In genomic region chr10:101161494-101162299, GRCh38 we compare ENCODE assay signal across 8 cellular contexts. TPM values are rescaled to one million over a fixed set of nuclear protein-coding genes. Genes with fewer than 3 reads are reported as not detected.
A peak's percentile ranks its signal among the peaks of the same experiment; 100 is the strongest.
DNase-seq lines count a peak whose midpoint lies in the region; ATAC-seq and TF ChIP-seq lines count a peak whose summit lies in the region.

No MANE protein-coding gene starts in this region.

- TF ChIP-seq POLR2A in adrenal gland (IDR thresholded peaks at IDR 0.05) = no peak
- TF ChIP-seq POLR2A in vagina (IDR thresholded peaks at IDR 0.05) = no peak

- peak; percentile 81 for DNase-seq in GM10248 (ENCODE audit: extremely low spot score)
- DNase-seq in NAMALWA (ENCODE audit: low spot score) = peak; percentile 80
- DNase-seq in T follicular helper cell (ENCODE audit: low read depth) = peak; percentile 52
- peak; percentile 60 to 82 (median 73) for DNase-seq in adrenal gland
- peak; percentile 44 for DNase-seq in left ventricle myocardium inferior
- no peak for DNase-seq in vagina (ENCODE audit: extremely low spot score in 2 of 2)

- H3K4me1 ChIP-seq in adrenal gland (replicated peaks in 1 of 2) (peaks cover 0 to 4% of the 10 kb centered on the region in 2 donors), left ventricle myocardium inferior (peaks cover 5% of the 10 kb centered on the region), rectal smooth muscle tissue (ENCODE audit: control insufficient read depth, insufficient read depth, low read length) (no peaks in the 10 kb centered on the region), vagina (no peaks in the 10 kb centered on the region)

- TF ChIP-seq CTCF in GM10248 (IDR thresholded peaks at IDR 0.05; ENCODE audit: control extremely low read depth, extremely low read depth, low read depth, missing control alignments) = peak; percentile 95
- TF ChIP-seq CTCF in adrenal gland (IDR thresholded peaks at IDR 0.05) = peak; percentile 87 to 98 (median 91)
- TF ChIP-seq CTCF in left ventricle myocardium inferior (IDR thresholded peaks at IDR 0.05; ENCODE audit: borderline replicate concordance) = peak; percentile 97
- TF ChIP-seq CTCF in vagina (IDR thresholded peaks at IDR 0.05) = peak; percentile 88 to 93 (median 90)

- H3K9me3 ChIP-seq in adrenal gland (replicated peaks in 1 of 3) (no peaks in the 10 kb centered on the region), left ventricle myocardium inferior (replicated peaks) (no peaks in the 10 kb centered on the region), vagina (no peaks in the 10 kb centered on the region)

- ATAC-seq in HG02938 (IDR thresholded peaks at IDR 0.05; ENCODE audit: unreplicated experiment) = no peak

- peak overlapping the region in 1 of 4 donors; percentile 42 for H3K4me3 ChIP-seq in adrenal gland
- H3K4me3 ChIP-seq in left ventricle myocardium inferior = peak overlapping the region; percentile 51
- peak overlapping the region; percentile 44 for H3K4me3 ChIP-seq in rectal smooth muscle tissue (ENCODE audit: low read length)
- peak overlapping the region in 1 of 2 donors; percentile 27 for H3K4me3 ChIP-seq in vagina

- no peak overlapping the region for H3K9ac ChIP-seq in rectal smooth muscle tissue (ENCODE audit: low read length)

- H3K27ac ChIP-seq in adrenal gland = no peak overlapping the region
- H3K27ac ChIP-seq in left ventricle myocardium inferior (replicated peaks) = no peak overlapping the region
- H3K27ac ChIP-seq in rectal smooth muscle tissue (ENCODE audit: low read depth, low read length) = no peak overlapping the region
- H3K27ac ChIP-seq in vagina = no peak overlapping the region

- intact Hi-C loops in adrenal gland (cut with DNase I) = loop anchor here in 1 of 2 donors (10.0 kb wide), 1 partner anchor 403 kb away; no protein-coding TSS in a partner anchor
- intact Hi-C loops in left ventricle myocardium inferior (cut with micrococcal nuclease) = no loop called here
- intact Hi-C loops in vagina (cut with DNase I) = no loop called here

- WGBS in adrenal gland, 4 donors = 3 to 6% (median 4%) methylated on average over 14 to 20 of the region's 20 CpGs

- POLR2A ChIA-PET in GM10248 (lab: Yijun Ruan, JAX) = no interaction called here

- CTCF ChIA-PET in GM10248 (lab: Yijun Ruan, JAX) = interaction anchor here (0.7 to 2.1 kb wide), 42 partner anchors 10 to 613 kb away, joined by 3 to 29 read pairs (median 5); no protein-coding TSS in a partner anchor

- H3K27me3 ChIP-seq in adrenal gland (peaks cover 21% of the 10 kb centered on the region), left ventricle myocardium inferior (ENCODE audit: low read depth) (peaks cover 86% of the 10 kb centered on the region), rectal smooth muscle tissue (ENCODE audit: control insufficient read depth, insufficient read depth, low read length) (peaks cover 9% of the 10 kb centered on the region), vagina (no peaks in the 10 kb centered on the region)

- H3K36me3 ChIP-seq in adrenal gland (replicated peaks in 1 of 2) (no peaks in the 10 kb centered on the region), left ventricle myocardium inferior (no peaks in the 10 kb centered on the region), rectal smooth muscle tissue (ENCODE audit: control insufficient read depth, insufficient read depth, low read length) (no peaks in the 10 kb centered on the region), vagina (no peaks in the 10 kb centered on the region)

RNA-seq across cellular contexts. Expression of gene TLX1, which starts 30.6 kb away (rescaled TPM):
- not detected for total RNA-seq in adrenal gland
- not detected for polyA plus RNA-seq in adrenal gland
- total RNA-seq in left ventricle myocardium inferior = not detected
- not detected for total RNA-seq in vagina

Comparison
In these comparisons a context has a peak if more than half of its experiments do, and no peak if none do; other contexts are left out.
1. DNase-seq: peak in GM10248 (single experiment), NAMALWA (single experiment), T follicular helper cell (single experiment), adrenal gland (7 of 7) and left ventricle myocardium inferior (single experiment); none in vagina (0 of 2).
2. Peak in every context shown above with its lines, with median percentiles within 50 percentile points of each other: CTCF ChIP-seq.